16 cellular contexts compared by ENCODE assay signal in the genomic region with DNA sequence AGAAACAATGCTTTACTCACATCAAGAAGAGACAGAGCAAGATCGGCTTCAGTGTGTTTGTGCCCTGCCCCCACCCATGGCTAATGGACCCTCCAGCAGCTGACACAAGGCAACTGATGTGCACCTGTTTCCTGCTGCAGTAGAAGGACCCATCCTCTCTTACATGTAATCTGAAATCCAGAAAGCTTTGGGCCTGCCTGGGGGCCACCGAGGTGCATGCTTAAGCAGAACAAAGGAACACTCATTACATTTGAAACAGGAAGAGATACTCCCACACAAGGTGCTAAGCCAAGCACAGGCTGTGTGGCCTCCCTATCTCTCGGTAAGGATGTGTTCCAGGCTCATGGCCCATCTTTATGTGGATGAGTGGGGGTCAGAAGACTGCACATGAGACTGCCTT.
DNase-seq lines count a peak whose midpoint lies in the region; ATAC-seq and TF ChIP-seq lines count a peak whose summit lies in the region.
"Had no signal": no experiment of that assay in that cellular context is flagged by ENCODE, and none has a peak within 500 bp of the region (broad histone marks: within the 10 kb centered on the region; RNA-seq: fewer than 3 reads in every experiment).

No MANE protein-coding gene starts in this region.

- no peaks in the 10 kb centered on the region for H4K20me1 ChIP-seq in SU-DHL-6 (ENCODE audit: low read depth, low read length)

- H3K27me3 ChIP-seq in SU-DHL-6 (ENCODE audit: low read length): no peaks in the 10 kb centered on the region
- H3K27me3 ChIP-seq: ascending aorta, vagina had no signal

- H3K4me1 Mint-ChIP-seq in stimulated activated memory B cell treated with anti-CD40 and anti-IgM and Interleukin-4, amounts not matched to agents 10 μg/mL and 1 μg/mL and 100 μg/mL, for 72 hours: no peaks in the 10 kb centered on the region

- no peak overlapping the region for H3K4me3 ChIP-seq in SU-DHL-6 (ENCODE audit: insufficient read depth, low read length, poor library complexity, severe bottlenecking)
- H3K4me3 ChIP-seq: ascending aorta, vagina had no signal

- H3K9me2 ChIP-seq in SU-DHL-6 (replicated peaks; ENCODE audit: insufficient read depth, low read length): no peaks in the 10 kb centered on the region

- no peaks in the 10 kb centered on the region for H3K9me3 ChIP-seq in SU-DHL-6 (ENCODE audit: insufficient read depth, low read length)
- H3K9me3 ChIP-seq: ascending aorta, vagina had no signal

- H3K27me3 Mint-ChIP-seq in stimulated activated memory B cell treated with anti-CD40 and anti-IgM and Interleukin-4, amounts not matched to agents 10 μg/mL and 1 μg/mL and 100 μg/mL, for 72 hours: no peaks in the 10 kb centered on the region

- peak overlapping the region; percentile 47 for H2AFZ ChIP-seq in SU-DHL-6 (ENCODE audit: low read depth, low read length, severe bottlenecking)

- no peak overlapping the region for H3K27ac Mint-ChIP-seq in stimulated activated memory B cell treated with anti-CD40 and anti-IgM and Interleukin-4, amounts not matched to agents 10 μg/mL and 1 μg/mL and 100 μg/mL, for 72 hours
- H3K27ac Mint-ChIP-seq: activated CD8-positive, alpha-beta T cell treated with anti-CD3 and anti-CD28 coated beads, Interleukin-2, amount 10 ng/mL, durations not matched to agents 7 days and 5 days had no signal

- no peaks in the 10 kb centered on the region for H3K79me2 ChIP-seq in SU-DHL-6 (ENCODE audit: insufficient read depth, low read length)

- no peak overlapping the region for H3K4me2 ChIP-seq in SU-DHL-6 (ENCODE audit: low read depth, low read length, poor library complexity, severe bottlenecking)

- no peaks in the 10 kb centered on the region for H3K36me3 ChIP-seq in SU-DHL-6 (ENCODE audit: low read length)
- H3K36me3 ChIP-seq: ascending aorta, vagina had no signal

- no peak overlapping the region for H3K9ac ChIP-seq in SU-DHL-6 (ENCODE audit: low read length)

- no peaks in the 10 kb centered on the region for H3F3A ChIP-seq in SU-DHL-6 (ENCODE audit: insufficient read depth)

- H3K27ac ChIP-seq in SU-DHL-6 (ENCODE audit: low read depth, low read length): no peak overlapping the region
- H3K27ac ChIP-seq: ascending aorta, vagina had no signal

- peaks cover 3% of the 10 kb centered on the region for H3K9me3 Mint-ChIP-seq in stimulated activated memory B cell treated with anti-CD40 and anti-IgM and Interleukin-4, amounts not matched to agents 10 μg/mL and 1 μg/mL and 100 μg/mL, for 72 hours

- no peak for DNase-seq in central memory CD4-positive, alpha-beta T cell
- DNase-seq in NCI-H526 treated with DMSO at 0.1 percent for 48 hours (lab: John Stamatoyannopoulos, UW) (no peak), HT-29 (ENCODE audit: low spot score) (no peak)
- DNase-seq: activated CD8-positive, alpha-beta T cell treated with anti-CD3 and anti-CD28 coated beads, Interleukin-2, amount 10 ng/mL, durations not matched to agents 7 days and 5 days; activated effector memory CD4-positive, alpha-beta T cell treated with Interleukin-2 at 50 U/mL for 16 hours; mesenchymal stem cell; NCI-H1048; stimulated activated naive CD8-positive, alpha-beta T cell treated with anti-CD3 and anti-CD28 coated beads, Interleukin-15, Interleukin-2, amounts not matched to agents 100 U/mL and 50 U/mL, for 24 hours had no signal

- ATAC-seq in GM18498 (IDR thresholded peaks at IDR 0.05; ENCODE audit: unreplicated experiment) (peak; percentile 70), GM21576 (IDR thresholded peaks at IDR 0.05; ENCODE audit: unreplicated experiment) (peak; percentile 48), HG03280 (IDR thresholded peaks at IDR 0.05; ENCODE audit: unreplicated experiment) (peak; percentile 56)
- ATAC-seq in stimulated activated memory B cell treated with anti-CD40 and anti-IgM and Interleukin-4, amounts not matched to agents 10 μg/mL and 1 μg/mL and 100 μg/mL, for 72 hours: no peak
- ATAC-seq: activated CD8-positive, alpha-beta T cell treated with anti-CD3 and anti-CD28 coated beads, Interleukin-2, amount 10 ng/mL, durations not matched to agents 7 days and 5 days; sciatic nerve; stimulated activated naive CD8-positive, alpha-beta T cell treated with anti-CD3 and anti-CD28 coated beads, Interleukin-15, Interleukin-2, amounts not matched to agents 100 U/mL and 50 U/mL, for 24 hours had no signal

- H3K4me3 Mint-ChIP-seq in stimulated activated memory B cell treated with anti-CD40 and anti-IgM and Interleukin-4, amounts not matched to agents 10 μg/mL and 1 μg/mL and 100 μg/mL, for 72 hours: no peak overlapping the region
- H3K4me3 Mint-ChIP-seq: activated CD8-positive, alpha-beta T cell treated with anti-CD3 and anti-CD28 coated beads, Interleukin-2, amount 10 ng/mL, durations not matched to agents 7 days and 5 days had no signal

- H3K36me3 Mint-ChIP-seq in stimulated activated memory B cell treated with anti-CD40 and anti-IgM and Interleukin-4, amounts not matched to agents 10 μg/mL and 1 μg/mL and 100 μg/mL, for 72 hours: no peaks in the 10 kb centered on the region

- TF ChIP-seq CTCF in SU-DHL-6 (IDR thresholded peaks at IDR 0.05; ENCODE audit: insufficient read depth, low read length, poor library complexity, severe bottlenecking): no peak
